16 cellular contexts compared by ENCODE assay signal in the genomic region with DNA sequence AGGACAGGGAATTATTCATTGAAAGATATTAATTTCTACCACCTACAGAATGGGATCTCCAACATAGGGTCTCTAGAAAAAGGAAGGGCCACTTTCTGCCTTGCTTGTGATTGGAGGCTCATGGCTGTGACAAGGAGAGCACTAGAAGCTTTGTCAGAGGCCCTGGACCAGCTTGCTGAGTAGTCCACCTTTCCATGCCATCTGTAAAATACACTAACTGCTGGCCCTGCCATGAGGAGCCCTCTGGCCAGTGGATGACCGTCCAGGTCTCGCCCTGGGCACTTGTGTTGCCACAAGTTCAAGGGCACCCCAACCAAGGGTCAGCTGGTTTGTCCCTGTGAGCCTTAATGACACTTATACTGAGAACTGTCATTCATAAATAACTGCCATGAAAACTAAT. TPM values are rescaled to one million over a fixed set of nuclear protein-coding genes. Genes with fewer than 3 reads are reported as not detected.
DNase-seq lines count a peak whose midpoint lies in the region; ATAC-seq and TF ChIP-seq lines count a peak whose summit lies in the region.
"Had no signal": no experiment of that assay in that cellular context is flagged by ENCODE, and none has a peak within 500 bp of the region (broad histone marks: within the 10 kb centered on the region; RNA-seq: fewer than 3 reads in every experiment).

No MANE protein-coding gene starts in this region.

- no peak for TF ChIP-seq CTCF in chondrocyte (IDR thresholded peaks at IDR 0.05)
- no peak for TF ChIP-seq CTCF in nephron progenitor cell (IDR thresholded peaks at IDR 0.05)
- TF ChIP-seq CTCF in type B pancreatic cell (conservative IDR thresholded peaks at IDR 0.05): no peak

- no peaks in the 10 kb centered on the region for H3K36me3 Mint-ChIP-seq in chondrocyte (ENCODE audit: low read depth)
- H3K36me3 Mint-ChIP-seq in nephron progenitor cell (ENCODE audit: low read depth): no peaks in the 10 kb centered on the region
- no peaks in the 10 kb centered on the region for H3K36me3 Mint-ChIP-seq in type B pancreatic cell

- H3K27me3 Mint-ChIP-seq in chondrocyte (ENCODE audit: low read depth) (peaks cover 4% of the 10 kb centered on the region), nephron progenitor cell (ENCODE audit: low read depth, poor library complexity) (peaks cover 65% of the 10 kb centered on the region), type B pancreatic cell (peaks cover 62% of the 10 kb centered on the region)

- peaks cover 15% of the 10 kb centered on the region for H3K4me1 Mint-ChIP-seq in chondrocyte (ENCODE audit: low read depth)
- peaks cover 39% of the 10 kb centered on the region for H3K4me1 Mint-ChIP-seq in nephron progenitor cell
- peaks cover 6% of the 10 kb centered on the region for H3K4me1 Mint-ChIP-seq in type B pancreatic cell (ENCODE audit: unreplicated experiment)

- peak; percentile 14 for DNase-seq in activated CD4-positive, CD25-positive, alpha-beta regulatory T cell treated with anti-CD3 and anti-CD28 coated beads, Interleukin-2, amount 50 U/mL, for 72 hours
- DNase-seq in activated CD4-positive, CD25-positive, alpha-beta regulatory T cell (lab: John Stamatoyannopoulos, UW): no peak
- DNase-seq in chondrocyte (ENCODE audit: low spot score) (peak; percentile 21), nephron progenitor cell (no peak), type B pancreatic cell (ENCODE audit: extremely low spot score, unreplicated experiment) (no peak), cerebellar cortex (ENCODE audit: low spot score) (no peak), NCI-H128 (lab: John Stamatoyannopoulos, UW; ENCODE audit: unreplicated experiment) (no peak)
- DNase-seq: CD8-positive, alpha-beta memory T cell; GDM1; NCI-H1417; NCI-H1930; NCI-H510A; NCI-H774; RPMI8226 had no signal

- no peak for ATAC-seq in HG03175 (IDR thresholded peaks at IDR 0.05; ENCODE audit: unreplicated experiment)
- ATAC-seq: GM12878 had no signal

- no peaks in the 10 kb centered on the region for H3K9me3 Mint-ChIP-seq in chondrocyte (ENCODE audit: low read depth)
- H3K9me3 Mint-ChIP-seq in nephron progenitor cell: no peaks in the 10 kb centered on the region
- H3K9me3 Mint-ChIP-seq in type B pancreatic cell: no peaks in the 10 kb centered on the region
- H3K9me3 Mint-ChIP-seq: CD8-positive, alpha-beta memory T cell had no signal

- H3K4me3 Mint-ChIP-seq in chondrocyte (ENCODE audit: unreplicated experiment) (no peak overlapping the region), nephron progenitor cell (peak overlapping the region; percentile 18), type B pancreatic cell (peak overlapping the region; percentile 16)

- H3K27ac Mint-ChIP-seq in chondrocyte (ENCODE audit: unreplicated experiment): no peak overlapping the region
- H3K27ac Mint-ChIP-seq in nephron progenitor cell: no peak overlapping the region
- no peak overlapping the region for H3K27ac Mint-ChIP-seq in type B pancreatic cell
- H3K27ac Mint-ChIP-seq: CD8-positive, alpha-beta memory T cell had no signal

RNA-seq across cellular contexts. Expression of a gene that starts 1.6 kb away (rescaled TPM):
- 13.2 to 23.4 TPM (median 22.1 TPM) in 3 replicates for total RNA-seq in chondrocyte
- total RNA-seq in type B pancreatic cell (ENCODE audit: low replicate concordance): 2.2 and 4.1 TPM in 2 replicates

Comparison
In these comparisons a context has a peak if more than half of its experiments do, and no peak if none do; other contexts are left out.
1. DNase-seq: peak in activated CD4-positive, CD25-positive, alpha-beta regulatory T cell treated with anti-CD3 and anti-CD28 coated beads, Interleukin-2, amount 50 U/mL, for 72 hours (single experiment) and chondrocyte (single experiment); none in activated CD4-positive, CD25-positive, alpha-beta regulatory T cell (0 of 4), nephron progenitor cell (single experiment), type B pancreatic cell (single experiment), cerebellar cortex (single experiment) and NCI-H128 (single experiment).